ENCODE assay signal across 8 cellular contexts in the genomic region with DNA sequence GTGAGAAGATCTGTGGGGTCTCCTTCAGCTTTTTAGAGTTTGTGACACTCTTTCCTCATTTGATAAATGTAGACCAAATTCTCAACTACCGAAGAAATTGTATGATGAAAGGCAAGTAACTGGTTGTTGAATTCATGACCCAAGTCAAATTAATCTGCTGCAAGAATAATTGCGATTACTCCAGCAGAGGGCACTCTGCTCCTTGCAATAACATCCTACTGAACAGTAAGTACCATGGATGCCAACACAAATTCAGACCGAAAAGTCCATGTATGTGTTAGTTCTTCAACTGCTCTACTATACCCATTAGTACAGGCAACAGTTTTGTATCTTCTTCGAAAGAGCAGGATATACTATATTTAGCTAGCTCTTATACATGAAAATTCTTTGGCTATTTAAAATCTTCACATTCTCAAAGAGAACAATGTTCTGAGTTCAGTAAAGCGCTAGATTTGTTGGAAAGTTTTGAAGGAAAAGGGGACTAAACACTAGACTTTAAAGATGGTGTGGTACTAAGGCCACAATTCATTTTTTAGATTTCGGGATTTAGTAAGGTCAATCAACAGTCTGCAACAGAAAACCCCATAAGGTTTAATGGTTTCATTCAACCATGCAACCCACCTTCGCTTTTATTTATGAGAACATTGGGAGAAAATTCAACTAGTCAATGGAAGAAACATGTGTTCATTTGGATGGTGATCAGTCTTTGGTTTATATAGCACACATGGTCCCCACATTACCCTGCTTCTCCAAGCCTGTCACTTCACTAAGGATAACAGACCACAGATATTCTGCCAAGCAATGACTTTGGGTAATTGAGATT.
A peak's percentile ranks its signal among the peaks of the same experiment; 100 is the strongest.
DNase-seq lines count a peak whose midpoint lies in the region; ATAC-seq, FAIRE-seq and TF ChIP-seq lines count a peak whose summit lies in the region.

No MANE protein-coding gene starts in this region.

- no peaks in the 10 kb centered on the region for H3K9me3 Mint-ChIP-seq in activated CD4-positive, alpha-beta memory T cell treated with anti-CD3 and anti-CD28 coated beads, Interleukin-2, amount 10 ng/mL, durations not matched to agents 7 days and 5 days
- H3K9me3 Mint-ChIP-seq in nephron = no peaks in the 10 kb centered on the region

- H3K27me3 Mint-ChIP-seq in activated CD4-positive, alpha-beta memory T cell treated with anti-CD3 and anti-CD28 coated beads, Interleukin-2, amount 10 ng/mL, durations not matched to agents 7 days and 5 days = peaks cover 18% of the 10 kb centered on the region
- H3K27me3 Mint-ChIP-seq in nephron (ENCODE audit: low read depth) = peaks cover 8% of the 10 kb centered on the region

- H3K4me3 Mint-ChIP-seq in activated CD4-positive, alpha-beta memory T cell treated with anti-CD3 and anti-CD28 coated beads, Interleukin-2, amount 10 ng/mL, durations not matched to agents 7 days and 5 days = no peak overlapping the region
- H3K4me3 Mint-ChIP-seq in nephron = no peak overlapping the region

- POLR2A ChIA-PET in activated CD4-positive, alpha-beta memory T cell treated with anti-CD3 and anti-CD28 coated beads, Interleukin-2, amount 10 ng/mL, durations not matched to agents 7 days and 5 days (lab: Charles Lee) = no interaction called here

- DNase-seq in AG10803 (ENCODE audit: low read depth) = peak; percentile 91
- peak; percentile 43 for DNase-seq in GM13976 (ENCODE audit: low spot score)
- DNase-seq in NCI-H460 (ENCODE audit: extremely low read depth, low read depth) = peak; percentile 52
- DNase-seq in activated CD4-positive, alpha-beta memory T cell treated with anti-CD3 and anti-CD28 coated beads, Interleukin-2, amount 10 ng/mL, durations not matched to agents 7 days and 5 days = peak; percentile 52
- peak; percentile 87 for DNase-seq in fibroblast of mammary gland (ENCODE audit: low read depth)
- DNase-seq in urothelium cell line (ENCODE audit: low spot score) = peak; percentile 50

- H3K4me1 Mint-ChIP-seq in activated CD4-positive, alpha-beta memory T cell treated with anti-CD3 and anti-CD28 coated beads, Interleukin-2, amount 10 ng/mL, durations not matched to agents 7 days and 5 days = peaks cover 4% of the 10 kb centered on the region
- peaks cover 29% of the 10 kb centered on the region for H3K4me1 Mint-ChIP-seq in nephron

- no peak overlapping the region for H3K4me3 ChIP-seq in AG10803 (ENCODE audit: low read length)
- H3K4me3 ChIP-seq in fibroblast of mammary gland (ENCODE audit: control insufficient read depth, low read depth, low read length) = no peak overlapping the region

- in situ Hi-C loops in GM13976 (cut with MboI; ENCODE audit: low sequenced_read_pairs, unreplicated experiment) = loop anchor here (10.0 kb wide), 1 partner anchor 507 kb away; no protein-coding TSS in a partner anchor

- peak; percentile 67 for ATAC-seq in HG03280 (IDR thresholded peaks at IDR 0.05; ENCODE audit: unreplicated experiment)

- no peak for FAIRE-seq in urothelium cell line (lab: Jason Lieb, UNC)

- no peak overlapping the region for H3K27ac Mint-ChIP-seq in activated CD4-positive, alpha-beta memory T cell treated with anti-CD3 and anti-CD28 coated beads, Interleukin-2, amount 10 ng/mL, durations not matched to agents 7 days and 5 days
- H3K27ac Mint-ChIP-seq in nephron = no peak overlapping the region

- TF ChIP-seq CTCF in AG10803 (conservative IDR thresholded peaks at IDR 0.05; ENCODE audit: low read length) (peak; percentile 90), GM13976 (IDR thresholded peaks at IDR 0.05; ENCODE audit: borderline replicate concordance, control extremely low read depth, extremely low read depth, insufficient read depth, missing control alignments) (peak; percentile 53), fibroblast of mammary gland (conservative IDR thresholded peaks at IDR 0.05; ENCODE audit: control insufficient read depth, insufficient read depth, low read depth, low read length) (peak; percentile 81), nephron (IDR thresholded peaks at IDR 0.05; ENCODE audit: unreplicated experiment in 3 of 3) (peak; percentile 79 to 87 (median 85))

- no peaks in the 10 kb centered on the region for H3K36me3 Mint-ChIP-seq in activated CD4-positive, alpha-beta memory T cell treated with anti-CD3 and anti-CD28 coated beads, Interleukin-2, amount 10 ng/mL, durations not matched to agents 7 days and 5 days (ENCODE audit: low read depth)
- peaks cover 20% of the 10 kb centered on the region for H3K36me3 Mint-ChIP-seq in nephron (ENCODE audit: low read depth)

- CTCF ChIA-PET in activated CD4-positive, alpha-beta memory T cell treated with anti-CD3 and anti-CD28 coated beads, Interleukin-2, amount 10 ng/mL, durations not matched to agents 7 days and 5 days (lab: Charles Lee) = interaction anchor here (1.0 kb wide), 1 partner anchor 20 kb away, joined by 3 read pairs; no protein-coding TSS in a partner anchor
